8 cellular contexts compared by ENCODE assay signal in the genomic region with DNA sequence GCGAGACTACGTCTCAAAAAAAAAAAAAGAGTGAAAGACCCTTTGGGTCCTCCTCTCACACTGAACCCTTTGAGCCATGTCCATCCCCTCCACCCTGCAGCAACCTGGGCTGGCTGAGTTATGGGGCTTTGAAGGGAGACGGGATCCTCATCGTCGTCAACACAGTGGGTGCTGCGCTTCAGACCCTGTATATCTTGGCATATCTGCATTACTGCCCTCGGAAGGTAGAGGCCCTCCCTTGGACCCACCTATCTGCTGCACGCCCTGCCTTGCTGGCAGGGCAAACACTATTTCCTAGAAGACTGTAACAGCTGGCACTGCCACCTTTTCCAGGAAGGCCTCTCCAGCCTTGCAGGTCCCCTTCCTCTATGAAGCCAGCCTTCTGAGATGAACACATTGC. TPM values are rescaled to one million over a fixed set of nuclear protein-coding genes. Genes with fewer than 3 reads are reported as not detected.
A peak's percentile ranks its signal among the peaks of the same experiment; 100 is the strongest.
DNase-seq lines count a peak whose midpoint lies in the region; ATAC-seq and TF ChIP-seq lines count a peak whose summit lies in the region.

No MANE protein-coding gene starts in this region.

- H3K9me3 Mint-ChIP-seq in dendritic cell treated with granulocyte-macrophage colony-stimulating factor and Interleukin-4, amounts not matched to agents 40 ng/mL and 50 ng/mL, for 4 days, result peaks cover 9% of the 10 kb centered on the region
- no peaks in the 10 kb centered on the region for H3K9me3 Mint-ChIP-seq in nephron progenitor cell

- H3K4me3 Mint-ChIP-seq in dendritic cell treated with granulocyte-macrophage colony-stimulating factor and Interleukin-4, amounts not matched to agents 40 ng/mL and 50 ng/mL, for 4 days, result peak overlapping the region; percentile 86
- peak overlapping the region; percentile 94 for H3K4me3 Mint-ChIP-seq in nephron progenitor cell

- DNase-seq in DND-41 (peak; percentile 72), OCI-LY7 (ENCODE audit: low spot score) (peak; percentile 27), nephron progenitor cell (no peak), NCI-H1930 (lab: John Stamatoyannopoulos, UW) (no peak), C1 segment of cervical spinal cord (lab: John Stamatoyannopoulos, UW) (no peak), GM03348 (ENCODE audit: low spot score) (no peak)

- peak; percentile 27 for ATAC-seq in DND-41 (ENCODE audit: insufficient read depth, low read depth)
- ATAC-seq in HG03439 (IDR thresholded peaks at IDR 0.05; ENCODE audit: unreplicated experiment), result no peak

- H3K4me1 Mint-ChIP-seq in dendritic cell treated with granulocyte-macrophage colony-stimulating factor and Interleukin-4, amounts not matched to agents 40 ng/mL and 50 ng/mL, for 4 days (ENCODE audit: low read depth), result peaks cover 62% of the 10 kb centered on the region
- H3K4me1 Mint-ChIP-seq in nephron progenitor cell, result peaks cover 72% of the 10 kb centered on the region

- peaks cover 37% of the 10 kb centered on the region for H3K79me2 ChIP-seq in DND-41 (ENCODE audit: insufficient read depth, low read length)
- peaks cover 7% of the 10 kb centered on the region; the same call in 1 of the 2 replicates for H3K79me2 ChIP-seq in OCI-LY7 (ENCODE audit: insufficient read depth, low read depth, low read length)

- peaks cover 46% of the 10 kb centered on the region for H3K36me3 Mint-ChIP-seq in dendritic cell treated with granulocyte-macrophage colony-stimulating factor and Interleukin-4, amounts not matched to agents 40 ng/mL and 50 ng/mL, for 4 days (ENCODE audit: low read depth)
- peaks cover 34% of the 10 kb centered on the region for H3K36me3 Mint-ChIP-seq in nephron progenitor cell (ENCODE audit: low read depth)

- no peaks in the 10 kb centered on the region for H3K27me3 ChIP-seq in DND-41 (ENCODE audit: insufficient read depth, low read length, poor library complexity)

- peak overlapping the region; percentile 32 for H3K27ac ChIP-seq in DND-41 (ENCODE audit: low read length)
- H3K27ac ChIP-seq in OCI-LY7 (ENCODE audit: low read depth, low read length, poor library complexity, severe bottlenecking), result peak overlapping the region; percentile 28

- H3K9ac ChIP-seq in DND-41 (ENCODE audit: low read depth, low read length), result peak overlapping the region; percentile 83; the same call in 1 of the 2 replicates

- H3K4me2 ChIP-seq in DND-41 (ENCODE audit: insufficient read depth, low read length), result peak overlapping the region; percentile 98
- H3K4me2 ChIP-seq in OCI-LY7 (ENCODE audit: low read length), result peak overlapping the region; percentile 91

- peaks cover 11% of the 10 kb centered on the region; the same call in 1 of the 2 replicates for H4K20me1 ChIP-seq in DND-41 (ENCODE audit: insufficient read depth, low read length)
- H4K20me1 ChIP-seq in OCI-LY7 (ENCODE audit: insufficient read depth, low read length), result no peaks in the 10 kb centered on the region

- peaks cover 19% of the 10 kb centered on the region for H3K36me3 ChIP-seq in DND-41 (ENCODE audit: insufficient read depth, low read length)
- peaks cover 13% of the 10 kb centered on the region; the same call in 1 of the 2 replicates for H3K36me3 ChIP-seq in OCI-LY7 (ENCODE audit: insufficient read depth, low read length)

- peaks cover 55% of the 10 kb centered on the region for H3K4me1 ChIP-seq in DND-41 (ENCODE audit: insufficient read depth, low read length)
- H3K4me1 ChIP-seq in OCI-LY7 (ENCODE audit: insufficient read depth, low read length, poor library complexity, severe bottlenecking), result peaks cover 25% of the 10 kb centered on the region

- H2AFZ ChIP-seq in DND-41 (ENCODE audit: low read depth, low read length) (no peak overlapping the region), OCI-LY7 (ENCODE audit: low read length) (no peak overlapping the region)

- H3K9me3 ChIP-seq in DND-41 (ENCODE audit: insufficient read depth, low read length, severe bottlenecking), result no peaks in the 10 kb centered on the region
- H3K9me3 ChIP-seq in OCI-LY7 (ENCODE audit: low read length), result no peaks in the 10 kb centered on the region

- no TSS peak for BruUV-seq in OCI-LY7 (replicated peaks; lab: Mats Ljungman, UMichigan)

- peaks cover 2% of the 10 kb centered on the region for H3K27me3 Mint-ChIP-seq in dendritic cell treated with granulocyte-macrophage colony-stimulating factor and Interleukin-4, amounts not matched to agents 40 ng/mL and 50 ng/mL, for 4 days
- peaks cover 3% of the 10 kb centered on the region for H3K27me3 Mint-ChIP-seq in nephron progenitor cell (ENCODE audit: low read depth, poor library complexity)

- peak overlapping the region in 1 of 2 experiments; percentile 90; a peak in 2 of 4 replicates for H3K4me3 ChIP-seq in DND-41 (ENCODE audit: low read depth in 1 of 2, low read length in 2 of 2)
- peak overlapping the region; percentile 81 for H3K4me3 ChIP-seq in OCI-LY7 (ENCODE audit: low read depth, low read length, poor library complexity, severe bottlenecking)

- H3K9me2 ChIP-seq in OCI-LY7 (ENCODE audit: insufficient read depth, low read length), result no peaks in the 10 kb centered on the region

- peak overlapping the region; percentile 99 for H3K27ac Mint-ChIP-seq in dendritic cell treated with granulocyte-macrophage colony-stimulating factor and Interleukin-4, amounts not matched to agents 40 ng/mL and 50 ng/mL, for 4 days
- peak overlapping the region; percentile 69 for H3K27ac Mint-ChIP-seq in nephron progenitor cell

- CTCF ChIA-PET in OCI-LY7 (lab: Charles Lee; ENCODE audit: unreplicated experiment), result interaction anchor here (0.8 kb wide), 1 partner anchor 46 kb away, joined by 3 read pairs; no protein-coding TSS in a partner anchor

- POLR2A ChIA-PET in OCI-LY7 (lab: Charles Lee), result interaction anchor here (0.6 to 1.5 kb wide), 3 partner anchors 32 to 1349 kb away, joined by 3 to 6 read pairs (median 5); a partner anchor contains a TSS

- TF ChIP-seq CTCF in DND-41 (IDR thresholded peaks at IDR 0.05; ENCODE audit: borderline replicate concordance, extremely low read depth, low read length, poor library complexity, severe bottlenecking) (no peak), OCI-LY7 (conservative IDR thresholded peaks at IDR 0.05; ENCODE audit: low read length) (no peak), nephron progenitor cell (IDR thresholded peaks at IDR 0.05) (no peak)

- intact Hi-C loops in OCI-LY7 (cut with micrococcal nuclease; ENCODE audit: unreplicated experiment), result no loop called here
- intact Hi-C loops in dendritic cell treated with granulocyte-macrophage colony-stimulating factor and Interleukin-4, amounts not matched to agents 40 ng/mL and 50 ng/mL, for 4 days (cut with micrococcal nuclease), result loop anchor here (5.0 kb wide), 1 partner anchor 34 kb away; no protein-coding TSS in a partner anchor

RNA-seq across cellular contexts. Expression of a gene that starts 1.1 kb away (rescaled TPM):
- total RNA-seq in OCI-LY7 (2014; rRNA removed; shearing (Covaris generic)), result 11.6 and 12.3 TPM in 2 replicates
- total RNA-seq in OCI-LY7 (2022), result 46.1 and 48.0 TPM in 2 replicates

RNA-seq across cellular contexts. Expression of a gene that starts 3.6 kb away (rescaled TPM):
- total RNA-seq in OCI-LY7 (2014; rRNA removed; shearing (Covaris generic)), result 32.5 and 41.8 TPM in 2 replicates
- total RNA-seq in OCI-LY7 (2022), result 56.2 and 65.9 TPM in 2 replicates

RNA-seq across cellular contexts. Expression of a gene that starts 9.1 kb away (rescaled TPM):
- total RNA-seq in OCI-LY7 (2014; rRNA removed; shearing (Covaris generic)), result not detected in 2 replicates
- not detected in 2 replicates for total RNA-seq in OCI-LY7 (2022)

RNA-seq across cellular contexts. Expression of a gene that starts 36.4 kb away (rescaled TPM):
- 80.5 and 128 TPM in 2 replicates for total RNA-seq in OCI-LY7 (2014; rRNA removed; shearing (Covaris generic))
- 141 and 166 TPM in 2 replicates for total RNA-seq in OCI-LY7 (2022)

RNA-seq across cellular contexts. Expression of a gene that starts 36.9 kb away (rescaled TPM):
- total RNA-seq in OCI-LY7 (2014; rRNA removed; shearing (Covaris generic)), result 1.3 and 3.1 TPM in 2 replicates
- 3.9 and 4.5 TPM in 2 replicates for total RNA-seq in OCI-LY7 (2022)

Comparison
In these comparisons a context has a peak if more than half of its experiments do, and no peak if none do; other contexts are left out.
1. DNase-seq: peak in DND-41 (single experiment) and OCI-LY7 (single experiment); none in nephron progenitor cell (single experiment), NCI-H1930 (0 of 2), C1 segment of cervical spinal cord (0 of 14) and GM03348 (single experiment).